Comparison of ENCODE assay signal across 8 cellular contexts in genomic region chr18:37393945-37394609, GRCh38.
DNase-seq lines count a peak whose midpoint lies in the region; ATAC-seq, FAIRE-seq and TF ChIP-seq lines count a peak whose summit lies in the region.

No MANE protein-coding gene starts in this region.

- H3K9me3 ChIP-seq in vagina = peaks cover 3% of the 10 kb centered on the region

- peak overlapping the region; percentile 66 for H3K27ac ChIP-seq in vagina

- peak; percentile 65 for FAIRE-seq in HTR-8/SVneo (lab: Jason Lieb, UNC)

- H3K4me1 ChIP-seq in vagina = peaks cover 13% of the 10 kb centered on the region

- no peaks in the 10 kb centered on the region for H3K27me3 ChIP-seq in vagina

- H3K36me3 Mint-ChIP-seq in Calu3 (ENCODE audit: insufficient read depth, unreplicated experiment) = no peaks in the 10 kb centered on the region

- H3K4me3 ChIP-seq in fibroblast of the aortic adventitia (ENCODE audit: low read depth, low read length) (peak overlapping the region; percentile 57), vagina (peak overlapping the region; percentile 37 to 51)

- BruUV-seq in Calu3 (replicated peaks; lab: Mats Ljungman, UMichigan) = no TSS peak

- CTCF ChIA-PET in Calu3 (lab: Charles Lee) = interaction anchor here (0.6 to 0.8 kb wide), 2 partner anchors 15 to 1554 kb away, joined by 6 to 8 read pairs; no protein-coding TSS in a partner anchor

- H3K9me3 Mint-ChIP-seq in Calu3 (ENCODE audit: low read depth, unreplicated experiment) = no peaks in the 10 kb centered on the region

- H3K4me1 Mint-ChIP-seq in Calu3 (ENCODE audit: low read depth, unreplicated experiment) = no peaks in the 10 kb centered on the region

- peak; percentile 40 for DNase-seq in Calu3
- peak; percentile 82 for DNase-seq in HTR-8/SVneo (ENCODE audit: insufficient read length, low spot score)
- peak; percentile 85 for DNase-seq in SK-N-DZ (ENCODE audit: low spot score)
- peak; percentile 69 for DNase-seq in fibroblast of the aortic adventitia (ENCODE audit: low read depth)
- peak; percentile 68 for DNase-seq in mucosa of gallbladder (ENCODE audit: low spot score)
- DNase-seq in vagina (ENCODE audit: extremely low spot score in 2 of 2) = no peak

- peaks cover 97% of the 10 kb centered on the region for H3K27me3 Mint-ChIP-seq in Calu3 (ENCODE audit: unreplicated experiment)

- H3K36me3 ChIP-seq in vagina = no peaks in the 10 kb centered on the region

- H3K4me3 Mint-ChIP-seq in Calu3 (ENCODE audit: low read depth, unreplicated experiment) = no peak overlapping the region

- no peak for TF ChIP-seq CTCF in Calu3 (IDR thresholded peaks at IDR 0.05; ENCODE audit: unreplicated experiment)
- TF ChIP-seq CTCF in fibroblast of the aortic adventitia (IDR thresholded peaks at IDR 0.05; ENCODE audit: insufficient read depth, low read length) = no peak
- no peak for TF ChIP-seq CTCF in vagina (IDR thresholded peaks at IDR 0.05)

- no peak for TF ChIP-seq POLR2A in vagina (IDR thresholded peaks at IDR 0.05)

- H3K27ac Mint-ChIP-seq in Calu3 (ENCODE audit: unreplicated experiment) = no peak overlapping the region

- ATAC-seq in HG02970 (IDR thresholded peaks at IDR 0.05; ENCODE audit: low FRiP score, unreplicated experiment) = no peak
- no peak for ATAC-seq in GM18502 (IDR thresholded peaks at IDR 0.05; ENCODE audit: poor library complexity, unreplicated experiment)

- intact Hi-C loops in Calu3 (cut with micrococcal nuclease; ENCODE audit: unreplicated experiment) = no loop called here
- intact Hi-C loops in vagina (cut with DNase I) = no loop called here

Comparison
In these comparisons a context has a peak if more than half of its experiments do, and no peak if none do; other contexts are left out.
1. DNase-seq: peak in Calu3 (single experiment), HTR-8/SVneo (single experiment), SK-N-DZ (single experiment), fibroblast of the aortic adventitia (single experiment) and mucosa of gallbladder (single experiment); none in vagina (0 of 2).